24 cellular contexts compared by ENCODE assay signal in the genomic region with DNA sequence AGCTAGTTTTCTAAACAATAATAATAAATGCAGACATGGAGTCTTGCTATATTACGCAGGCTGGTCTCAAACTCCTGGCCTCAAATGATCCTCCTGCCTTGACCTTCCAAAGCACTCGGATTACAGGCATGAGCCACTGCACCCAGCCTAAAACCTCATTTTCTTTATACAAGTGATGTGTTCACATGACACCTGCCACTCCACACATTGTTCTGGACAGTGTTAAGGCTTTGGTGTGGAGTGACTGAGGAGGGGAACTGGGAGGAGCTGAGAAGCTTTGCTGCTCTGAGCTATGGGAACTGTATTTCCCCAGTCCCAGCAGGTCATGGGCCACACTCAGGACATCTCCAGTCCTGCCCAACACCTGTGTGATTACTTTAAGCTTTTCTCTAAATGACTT.
"Had no signal": no experiment of that assay in that cellular context is flagged by ENCODE, and none has a peak within 500 bp of the region (broad histone marks: within the 10 kb centered on the region; RNA-seq: fewer than 3 reads in every experiment).

No MANE protein-coding gene starts in this region.

- H3K27me3 ChIP-seq: neutrophil, ovary, right lobe of liver, sigmoid colon, stomach, thyroid gland, tibial nerve, upper lobe of left lung had no signal

- H3K36me3 ChIP-seq: neutrophil, ovary, right lobe of liver, sigmoid colon, stomach, thoracic aorta, thyroid gland, tibial nerve, upper lobe of left lung had no signal

- H3K4me1 ChIP-seq: psoas muscle, right lobe of liver, stomach, tibial nerve, upper lobe of left lung had no signal

- H3K27ac ChIP-seq: neutrophil, ovary, parathyroid adenoma, psoas muscle, right lobe of liver, sigmoid colon, stomach, thoracic aorta, thyroid gland, tibial nerve, upper lobe of left lung had no signal

- H3K4me3 ChIP-seq: ovary, psoas muscle, right lobe of liver, sigmoid colon, stomach, thoracic aorta, thyroid gland, tibial nerve, upper lobe of left lung had no signal

- DNase-seq: naive thymus-derived CD8-positive, alpha-beta T cell; nephron progenitor cell; nucleus accumbens; ovary; posterior cingulate gyrus; psoas muscle; right cardiac atrium; right lobe of liver; sigmoid colon; small intestine; stimulated activated CD4-positive, alpha-beta T cell treated with anti-CD3 and anti-CD28 coated beads, Interleukin-15, amount 100 ng/mL, for 24 hours; stimulated activated CD4-positive, alpha-beta T cell treated with anti-CD3 and anti-CD28 coated beads, Interleukin-2, amount 100 ng/mL, for 24 hours; stimulated activated CD4-positive, alpha-beta T cell treated with anti-CD3 and anti-CD28 coated beads, Interleukin-2, amount 100 ng/mL, for 48 hours; stimulated activated CD4-positive, alpha-beta T cell treated with anti-CD3 and anti-CD28 coated beads, Interleukin-4, amount 100 ng/mL, for 24 hours; stimulated activated naive B cell treated with anti-CD40 and anti-IgM and Interleukin-4, amounts not matched to agents 10 μg/mL and 1 μg/mL and 100 μg/mL, for 72 hours; stimulated activated naive CD4-positive, alpha-beta T cell treated with Interleukin-2 at 50 U/mL for 16 hours; stomach; thyroid gland; trophoblast cell; upper lobe of left lung had no signal

- H3K9me3 ChIP-seq: neutrophil, ovary, psoas muscle, right lobe of liver, sigmoid colon, stomach, thoracic aorta, thyroid gland, tibial nerve, upper lobe of left lung had no signal
